Comparison of ENCODE assay signal across 11 cellular contexts in genomic region chr11:23903044-23903704, GRCh38.
A peak's percentile ranks its signal among the peaks of the same experiment; 100 is the strongest.
DNase-seq lines count a peak whose midpoint lies in the region; TF ChIP-seq lines count a peak whose summit lies in the region.
"Had no signal": no experiment of that assay in that cellular context is flagged by ENCODE, and none has a peak within 500 bp of the region (broad histone marks: within the 10 kb centered on the region; RNA-seq: fewer than 3 reads in every experiment).

No MANE protein-coding gene starts in this region.

- WGBS in lower leg skin, 2 donors = 58 to 67% methylated on average over 7 of the region's 7 CpGs

- TF ChIP-seq CTCF in lower leg skin (IDR thresholded peaks at IDR 0.05) = no peak

- no peak overlapping the region for H3K4me3 ChIP-seq in lower leg skin (ENCODE audit: low read depth, poor library complexity, severe bottlenecking)

- DNase-seq in Caki2 (ENCODE audit: low read depth) (peak; percentile 56), NCI-H460 (ENCODE audit: extremely low read depth, low read depth) (peak; percentile 57), dermis blood vessel endothelial cell (peak; percentile 20), myocyte (ENCODE audit: low read depth) (peak; percentile 21), OCI-M2 (lab: John Stamatoyannopoulos, UW; ENCODE audit: unreplicated experiment) (no peak), lower leg skin (ENCODE audit: low spot score in 2 of 2) (no peak), NCI-H2196 (lab: John Stamatoyannopoulos, UW; ENCODE audit: unreplicated experiment) (no peak), NCI-H2227 treated with DMSO at 0.1 percent for 48 hours (lab: John Stamatoyannopoulos, UW) (no peak)
- DNase-seq: activated naive CD8-positive, alpha-beta T cell treated with anti-CD3 and anti-CD28 coated beads, Interleukin-2, amount 50 U/mL, for 24 hours; CD8-positive, alpha-beta memory T cell; NCI-H146 had no signal

- no peak for TF ChIP-seq POLR2A in lower leg skin (IDR thresholded peaks at IDR 0.05)

- intact Hi-C loops in lower leg skin (cut with DNase I; ENCODE audit: low total_unique reads) = no loop called here

- in situ Hi-C loops in Caki2 (cut with HindIII; ENCODE audit: low pct_unique_long_range_greater_than_20kb, low sequenced_read_pairs) = no loop called here

Comparison
In these comparisons a context has a peak if more than half of its experiments do, and no peak if none do; other contexts are left out.
1. DNase-seq: peak in Caki2 (single experiment), NCI-H460 (single experiment), dermis blood vessel endothelial cell (single experiment) and myocyte (single experiment); none in OCI-M2 (single experiment), lower leg skin (0 of 2), NCI-H2196 (single experiment) and NCI-H2227 treated with DMSO at 0.1 percent for 48 hours (single experiment).